27 cellular contexts compared by ENCODE assay signal in genomic region chr3:139509631-139510030, GRCh38. TPM values are rescaled to one million over a fixed set of nuclear protein-coding genes. Genes with fewer than 3 reads are reported as not detected.
"Had no signal": no experiment of that assay in that cellular context is flagged by ENCODE, and none has a peak within 500 bp of the region (broad histone marks: within the 10 kb centered on the region; RNA-seq: fewer than 3 reads in every experiment).

No MANE protein-coding gene starts in this region.

- H3K9me3 Mint-ChIP-seq: endodermal cell; naive thymus-derived CD4-positive, alpha-beta T cell; nephron progenitor cell had no signal

- H3K36me3 ChIP-seq: heart left ventricle, neutrophil, tibial nerve had no signal

- H3K4me1 Mint-ChIP-seq: endodermal cell; naive thymus-derived CD4-positive, alpha-beta T cell; nephron progenitor cell had no signal

- H3K27ac ChIP-seq: coronary artery, heart left ventricle, neutrophil, tibial nerve had no signal

- H3K9me3 ChIP-seq: heart left ventricle, neutrophil, tibial nerve had no signal

- H3K4me3 Mint-ChIP-seq: endodermal cell; naive thymus-derived CD4-positive, alpha-beta T cell; nephron progenitor cell had no signal

- H3K27ac Mint-ChIP-seq: endodermal cell; naive thymus-derived CD4-positive, alpha-beta T cell; nephron progenitor cell had no signal

- ATAC-seq: heart left ventricle; left colon; naive thymus-derived CD4-positive, alpha-beta T cell; sciatic nerve had no signal

- H3K27me3 Mint-ChIP-seq: naive thymus-derived CD4-positive, alpha-beta T cell had no signal

- H3K27me3 ChIP-seq: heart left ventricle, neutrophil, tibial nerve had no signal

- DNase-seq: effector CD4-positive, alpha-beta T cell; endodermal cell; erythroblast; foreskin melanocyte; heart left ventricle; hippocampal formation; left colon; mesendoderm; naive thymus-derived CD4-positive, alpha-beta T cell; nephron progenitor cell; stimulated activated CD4-positive, alpha-beta T cell treated with anti-CD3 and anti-CD28 coated beads, Interleukin-12 subunit alpha, Interleukin-12 subunit beta, amount 100 ng/mL, for 4 hours; stimulated activated CD4-positive, alpha-beta T cell treated with anti-CD3 and anti-CD28 coated beads, Interleukin-2, amount 100 ng/mL, for 48 hours; stimulated activated naive CD4-positive, alpha-beta T cell treated with Interleukin-2 at 50 U/mL for 16 hours had no signal

- H3K4me1 ChIP-seq: heart left ventricle, tibial nerve had no signal

- H3K4me3 ChIP-seq: coronary artery, heart left ventricle, tibial nerve had no signal

RNA-seq across cellular contexts. Expression of gene RBP1, which starts 29.9 kb away (rescaled TPM):
- total RNA-seq: naive thymus-derived CD4-positive, alpha-beta T cell had no signal

RNA-seq across cellular contexts. Expression of gene RBP2, which starts 33.3 kb away (rescaled TPM):
- total RNA-seq: chondrocyte; dermis microvascular lymphatic vessel endothelial cell; endodermal cell; endothelial cell of umbilical vein; heart left ventricle; kidney epithelial cell; lung microvascular endothelial cell; naive thymus-derived CD4-positive, alpha-beta T cell; osteoblast; pulmonary artery endothelial cell; sciatic nerve; skeletal muscle tissue; temporal lobe; tibial nerve; ureter had no signal
